18 cellular contexts compared by ENCODE assay signal in the genomic region with DNA sequence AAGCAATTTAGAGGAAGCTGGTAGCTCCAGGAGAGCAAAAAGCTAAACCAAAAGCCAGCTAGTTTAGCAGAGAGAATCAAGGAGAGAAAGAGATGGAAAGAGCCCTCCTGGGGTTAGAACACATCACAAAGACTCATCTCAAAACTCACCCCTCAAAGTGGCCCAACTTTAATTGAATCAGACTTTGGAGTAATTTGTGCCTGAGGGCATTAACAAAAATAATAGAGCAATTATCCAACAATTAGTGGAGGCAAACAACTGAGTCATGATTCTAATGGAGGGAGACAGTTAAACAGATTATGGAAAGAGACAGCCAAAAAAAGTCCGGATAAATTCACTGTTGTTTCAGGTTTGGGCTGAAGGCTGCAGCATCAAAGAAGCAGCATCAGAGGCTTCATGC.
DNase-seq lines count a peak whose midpoint lies in the region; ATAC-seq and TF ChIP-seq lines count a peak whose summit lies in the region.
"Had no signal": no experiment of that assay in that cellular context is flagged by ENCODE, and none has a peak within 500 bp of the region (broad histone marks: within the 10 kb centered on the region; RNA-seq: fewer than 3 reads in every experiment).

No MANE protein-coding gene starts in this region.

- no peak overlapping the region for H3K4me3 ChIP-seq in SU-DHL-6 (ENCODE audit: insufficient read depth, low read length, poor library complexity, severe bottlenecking)
- no peak overlapping the region for H3K4me3 ChIP-seq in neural progenitor cell
- H3K4me3 ChIP-seq: GM12878, K562 had no signal

- DNase-seq in NCI-H1105 (lab: John Stamatoyannopoulos, UW) (peak; percentile 52), NCI-H146 treated with DMSO at 0.1 percent for 48 hours (lab: John Stamatoyannopoulos, UW; ENCODE audit: unreplicated experiment) (peak; percentile 20), neural progenitor cell (ENCODE audit: low spot score) (peak; percentile 20), NCI-H1092 (lab: John Stamatoyannopoulos, UW) (no peak), DMS79 (lab: John Stamatoyannopoulos, UW) (no peak), EL (no peak)
- DNase-seq: ACHN; AML-193; CD4-positive, alpha-beta T cell; DMS153; DMS79 treated with DMSO at 0.1 percent for 48 hours; HCEC 1CT; IMR-90 had no signal

- H3K79me2 ChIP-seq in SU-DHL-6 (ENCODE audit: insufficient read depth, low read length) (no peaks in the 10 kb centered on the region), neural progenitor cell (ENCODE audit: low read depth) (no peaks in the 10 kb centered on the region)

- no peaks in the 10 kb centered on the region for H3K9me3 Mint-ChIP-seq in neural progenitor cell

- H3K27ac ChIP-seq in SU-DHL-6 (ENCODE audit: low read depth, low read length) (no peak overlapping the region), neural progenitor cell (peak overlapping the region; percentile 57)
- H3K27ac ChIP-seq: C4-2B had no signal

- H4K20me1 ChIP-seq in SU-DHL-6 (ENCODE audit: low read depth, low read length) (no peaks in the 10 kb centered on the region), neural progenitor cell (ENCODE audit: low read depth) (no peaks in the 10 kb centered on the region)

- no peaks in the 10 kb centered on the region for H3K4me1 Mint-ChIP-seq in neural progenitor cell

- H3K4me2 ChIP-seq in SU-DHL-6 (ENCODE audit: low read depth, low read length, poor library complexity, severe bottlenecking) (no peak overlapping the region), neural progenitor cell (peak overlapping the region; percentile 50)

- no peak for ATAC-seq in HG02884 (IDR thresholded peaks at IDR 0.05; ENCODE audit: unreplicated experiment)
- ATAC-seq: GM12878, K562 had no signal

- H3K4me1 ChIP-seq in neural progenitor cell: peaks cover 17% of the 10 kb centered on the region

- H3K9ac ChIP-seq in SU-DHL-6 (ENCODE audit: low read length) (no peak overlapping the region), neural progenitor cell (no peak overlapping the region)

- H3K9me3 ChIP-seq in SU-DHL-6 (ENCODE audit: insufficient read depth, low read length): peaks cover 4% of the 10 kb centered on the region; the same call in 1 of the 2 replicates
- H3K9me3 ChIP-seq in neural progenitor cell (ENCODE audit: low read depth): no peaks in the 10 kb centered on the region

- no peak overlapping the region for H3K4me3 Mint-ChIP-seq in neural progenitor cell
- H3K4me3 Mint-ChIP-seq: CD4-positive, alpha-beta T cell had no signal

- H3K36me3 Mint-ChIP-seq in neural progenitor cell: no peaks in the 10 kb centered on the region

- H3K27me3 ChIP-seq in SU-DHL-6 (ENCODE audit: low read length): no peaks in the 10 kb centered on the region
- no peaks in the 10 kb centered on the region for H3K27me3 ChIP-seq in neural progenitor cell

- H3K27ac Mint-ChIP-seq in neural progenitor cell: no peak overlapping the region
- H3K27ac Mint-ChIP-seq: CD4-positive, alpha-beta T cell had no signal

- TF ChIP-seq CTCF in SU-DHL-6 (IDR thresholded peaks at IDR 0.05; ENCODE audit: insufficient read depth, low read length, poor library complexity, severe bottlenecking) (no peak), neural progenitor cell (IDR thresholded peaks at IDR 0.05) (no peak)

- no peaks in the 10 kb centered on the region for H3K9me2 ChIP-seq in SU-DHL-6 (replicated peaks; ENCODE audit: insufficient read depth, low read length)

- H3K36me3 ChIP-seq in SU-DHL-6 (ENCODE audit: low read length): 0 out of 2 replicates have a peak, but pooled peaks cover 4% of the 10 kb centered on the region
- no peaks in the 10 kb centered on the region for H3K36me3 ChIP-seq in neural progenitor cell

- no peaks in the 10 kb centered on the region for H3F3A ChIP-seq in SU-DHL-6 (ENCODE audit: insufficient read depth)
- H3F3A ChIP-seq in neural progenitor cell (ENCODE audit: low read depth): peaks cover 10% of the 10 kb centered on the region

- H3K27me3 Mint-ChIP-seq in neural progenitor cell (ENCODE audit: insufficient read depth, low read depth): no peaks in the 10 kb centered on the region
- H3K27me3 Mint-ChIP-seq: CD4-positive, alpha-beta T cell had no signal

- peak overlapping the region; percentile 83 for H2AFZ ChIP-seq in SU-DHL-6 (ENCODE audit: low read depth, low read length, severe bottlenecking)
- peak overlapping the region; percentile 55 for H2AFZ ChIP-seq in neural progenitor cell (replicated peaks)

Comparison
In these comparisons a context has a peak if more than half of its experiments do, and no peak if none do; other contexts are left out.
1. DNase-seq: peak in NCI-H1105 (single experiment), NCI-H146 treated with DMSO at 0.1 percent for 48 hours (single experiment) and neural progenitor cell (single experiment); none in NCI-H1092 (single experiment), DMS79 (single experiment) and EL (single experiment).